In the genomic region with DNA sequence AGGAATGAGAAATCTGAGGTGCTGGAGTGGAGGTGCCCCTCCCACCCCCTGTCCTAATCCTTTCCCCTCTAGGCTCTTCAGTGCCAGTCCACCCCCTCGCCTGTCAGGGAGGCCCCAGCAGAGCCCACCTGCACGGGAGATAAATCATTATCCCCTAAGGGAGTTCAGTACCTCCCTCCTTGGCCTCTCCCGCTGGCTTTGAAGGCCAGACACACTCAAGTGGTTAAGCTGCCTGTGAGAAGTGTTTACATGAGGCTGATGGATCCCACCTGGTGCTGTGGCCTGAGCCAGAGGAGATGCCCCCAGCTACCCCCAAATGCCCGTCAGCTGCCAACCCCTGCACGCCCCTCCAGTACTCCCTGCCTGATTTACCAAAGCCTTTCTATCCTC, we compare ENCODE assay signal across 20 cellular contexts. TPM values are rescaled to one million over a fixed set of nuclear protein-coding genes. Genes with fewer than 3 reads are reported as not detected.
DNase-seq lines count a peak whose midpoint lies in the region; ATAC-seq and TF ChIP-seq lines count a peak whose summit lies in the region.
"Had no signal": no experiment of that assay in that cellular context is flagged by ENCODE, and none has a peak within 500 bp of the region (broad histone marks: within the 10 kb centered on the region; RNA-seq: fewer than 3 reads in every experiment).

No MANE protein-coding gene starts in this region.

- H3K36me3 ChIP-seq in HEK293 (ENCODE audit: control insufficient read depth in 2 of 2, insufficient read depth in 1 of 2, low read length in 2 of 2): no peaks in the 10 kb centered on the region
- no peaks in the 10 kb centered on the region for H3K36me3 ChIP-seq in neural progenitor cell
- H3K36me3 ChIP-seq: SJSA1 had no signal

- H3K9me3 ChIP-seq in HEK293 (ENCODE audit: control insufficient read depth, insufficient read depth, low read depth, low read length) (no peaks in the 10 kb centered on the region), neural progenitor cell (ENCODE audit: low read depth) (no peaks in the 10 kb centered on the region)
- H3K9me3 ChIP-seq: SJSA1 had no signal

- H3K4me1 Mint-ChIP-seq in neural progenitor cell: peaks cover 80% of the 10 kb centered on the region

- DNase-seq in DMS79 (lab: John Stamatoyannopoulos, UW) (peak; percentile 10), NCI-H524 treated with DMSO at 0.1 percent for 48 hours (lab: John Stamatoyannopoulos, UW) (peak; percentile 50), neural progenitor cell (ENCODE audit: low spot score) (peak; percentile 64), activated gamma-delta T cell (lab: John Stamatoyannopoulos, UW) (no peak), posterior cingulate gyrus (no peak), dedifferentiated amniotic fluid mesenchymal stem cell (ENCODE audit: extremely low spot score) (no peak)
- DNase-seq: CD4-positive, CD25-positive, alpha-beta regulatory T cell; DND-41; GOT3; NCI-H187; NCI-H2171; NCI-H446; NCI-H774 had no signal

- CTCF ChIA-PET in HEK293 (lab: Yijun Ruan, JAX): interaction anchor here (1.6 kb wide), 1 partner anchor 51 kb away, joined by 4 read pairs; no protein-coding TSS in a partner anchor

- H3K79me2 ChIP-seq in neural progenitor cell (ENCODE audit: low read depth): no peaks in the 10 kb centered on the region

- POLR2A ChIA-PET in HEK293 (lab: Yijun Ruan, JAX): no interaction called here

- peaks cover 12% of the 10 kb centered on the region for H3K36me3 Mint-ChIP-seq in neural progenitor cell
- H3K36me3 Mint-ChIP-seq: CD4-positive, CD25-positive, alpha-beta regulatory T cell had no signal

- no peak for ATAC-seq in GM21423 (IDR thresholded peaks at IDR 0.05; ENCODE audit: unreplicated experiment)
- ATAC-seq: HCT116, Right ventricle myocardium inferior had no signal

- no peak overlapping the region for H2AFZ ChIP-seq in neural progenitor cell (replicated peaks)

- intact Hi-C loops in posterior cingulate gyrus (cut with DNase I): no loop called here

- peak overlapping the region; percentile 46 for H3K4me3 Mint-ChIP-seq in neural progenitor cell
- H3K4me3 Mint-ChIP-seq: CD4-positive, CD25-positive, alpha-beta regulatory T cell; IgD-negative memory B cell had no signal

- no peak for TF ChIP-seq CTCF in HEK293 (tag by site-specific recombination; IDR thresholded peaks at IDR 0.05)
- TF ChIP-seq CTCF in neural progenitor cell (IDR thresholded peaks at IDR 0.05): no peak

- no peak overlapping the region for H3K27ac Mint-ChIP-seq in neural progenitor cell
- H3K27ac Mint-ChIP-seq: CD4-positive, CD25-positive, alpha-beta regulatory T cell had no signal

- no peaks in the 10 kb centered on the region for H3K4me1 ChIP-seq in HEK293 (ENCODE audit: control insufficient read depth, insufficient read depth, low read length)
- H3K4me1 ChIP-seq in neural progenitor cell: peaks cover 69% of the 10 kb centered on the region

- H3K27ac ChIP-seq in HEK293 (ENCODE audit: extremely low read depth, low read depth, low read length) (no peak overlapping the region), neural progenitor cell (no peak overlapping the region)
- H3K27ac ChIP-seq: SJSA1 had no signal

- no peak overlapping the region for H3K4me3 ChIP-seq in HEK293 (ENCODE audit: low read depth, low read length)
- H3K4me3 ChIP-seq in neural progenitor cell: no peak overlapping the region
- H3K4me3 ChIP-seq: SJSA1 had no signal

- no peak overlapping the region for H3K9ac ChIP-seq in neural progenitor cell

- peaks cover 62% of the 10 kb centered on the region for H3F3A ChIP-seq in neural progenitor cell (ENCODE audit: low read depth)

- H3K27me3 ChIP-seq in neural progenitor cell: peaks cover 100% of the 10 kb centered on the region

- peak overlapping the region; percentile 67 for H3K4me2 ChIP-seq in neural progenitor cell

- H3K27me3 Mint-ChIP-seq in neural progenitor cell (ENCODE audit: insufficient read depth, low read depth): peaks cover 49% of the 10 kb centered on the region

- H4K20me1 ChIP-seq in neural progenitor cell (ENCODE audit: low read depth): peaks cover 57% of the 10 kb centered on the region

- H3K9me3 Mint-ChIP-seq in neural progenitor cell: peaks cover 2% of the 10 kb centered on the region
- H3K9me3 Mint-ChIP-seq: IgD-negative memory B cell had no signal

TF ChIP-seq in HEK293, 187 proteins besides CTCF, POLR2A, EP300 and RAD21:
- TF ChIP-seq, protein P1, sequence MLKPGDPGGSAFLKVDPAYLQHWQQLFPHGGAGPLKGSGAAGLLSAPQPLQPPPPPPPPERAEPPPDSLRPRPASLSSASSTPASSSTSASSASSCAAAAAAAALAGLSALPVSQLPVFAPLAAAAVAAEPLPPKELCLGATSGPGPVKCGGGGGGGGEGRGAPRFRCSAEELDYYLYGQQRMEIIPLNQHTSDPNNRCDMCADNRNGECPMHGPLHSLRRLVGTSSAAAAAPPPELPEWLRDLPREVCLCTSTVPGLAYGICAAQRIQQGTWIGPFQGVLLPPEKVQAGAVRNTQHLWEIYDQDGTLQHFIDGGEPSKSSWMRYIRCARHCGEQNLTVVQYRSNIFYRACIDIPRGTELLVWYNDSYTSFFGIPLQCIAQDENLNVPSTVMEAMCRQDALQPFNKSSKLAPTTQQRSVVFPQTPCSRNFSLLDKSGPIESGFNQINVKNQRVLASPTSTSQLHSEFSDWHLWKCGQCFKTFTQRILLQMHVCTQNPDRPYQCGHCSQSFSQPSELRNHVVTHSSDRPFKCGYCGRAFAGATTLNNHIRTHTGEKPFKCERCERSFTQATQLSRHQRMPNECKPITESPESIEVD (tag by site-specific recombination; IDR thresholded peaks at IDR 0.05): no peak
- TF ChIP-seq GLIS1 (tag by site-specific recombination; IDR thresholded peaks at IDR 0.05) (peak; percentile 80), ZBTB1 (tag by site-specific recombination; IDR thresholded peaks at IDR 0.05) (no peak), ZIC2 (tag by site-specific recombination; IDR thresholded peaks at IDR 0.05) (peak; percentile 43; the same call in 1 of the 2 replicates), KLF9 (tag by site-specific recombination; IDR thresholded peaks at IDR 0.05; ENCODE audit: low read depth) (no peak)
- TF ChIP-seq, protein P2, sequence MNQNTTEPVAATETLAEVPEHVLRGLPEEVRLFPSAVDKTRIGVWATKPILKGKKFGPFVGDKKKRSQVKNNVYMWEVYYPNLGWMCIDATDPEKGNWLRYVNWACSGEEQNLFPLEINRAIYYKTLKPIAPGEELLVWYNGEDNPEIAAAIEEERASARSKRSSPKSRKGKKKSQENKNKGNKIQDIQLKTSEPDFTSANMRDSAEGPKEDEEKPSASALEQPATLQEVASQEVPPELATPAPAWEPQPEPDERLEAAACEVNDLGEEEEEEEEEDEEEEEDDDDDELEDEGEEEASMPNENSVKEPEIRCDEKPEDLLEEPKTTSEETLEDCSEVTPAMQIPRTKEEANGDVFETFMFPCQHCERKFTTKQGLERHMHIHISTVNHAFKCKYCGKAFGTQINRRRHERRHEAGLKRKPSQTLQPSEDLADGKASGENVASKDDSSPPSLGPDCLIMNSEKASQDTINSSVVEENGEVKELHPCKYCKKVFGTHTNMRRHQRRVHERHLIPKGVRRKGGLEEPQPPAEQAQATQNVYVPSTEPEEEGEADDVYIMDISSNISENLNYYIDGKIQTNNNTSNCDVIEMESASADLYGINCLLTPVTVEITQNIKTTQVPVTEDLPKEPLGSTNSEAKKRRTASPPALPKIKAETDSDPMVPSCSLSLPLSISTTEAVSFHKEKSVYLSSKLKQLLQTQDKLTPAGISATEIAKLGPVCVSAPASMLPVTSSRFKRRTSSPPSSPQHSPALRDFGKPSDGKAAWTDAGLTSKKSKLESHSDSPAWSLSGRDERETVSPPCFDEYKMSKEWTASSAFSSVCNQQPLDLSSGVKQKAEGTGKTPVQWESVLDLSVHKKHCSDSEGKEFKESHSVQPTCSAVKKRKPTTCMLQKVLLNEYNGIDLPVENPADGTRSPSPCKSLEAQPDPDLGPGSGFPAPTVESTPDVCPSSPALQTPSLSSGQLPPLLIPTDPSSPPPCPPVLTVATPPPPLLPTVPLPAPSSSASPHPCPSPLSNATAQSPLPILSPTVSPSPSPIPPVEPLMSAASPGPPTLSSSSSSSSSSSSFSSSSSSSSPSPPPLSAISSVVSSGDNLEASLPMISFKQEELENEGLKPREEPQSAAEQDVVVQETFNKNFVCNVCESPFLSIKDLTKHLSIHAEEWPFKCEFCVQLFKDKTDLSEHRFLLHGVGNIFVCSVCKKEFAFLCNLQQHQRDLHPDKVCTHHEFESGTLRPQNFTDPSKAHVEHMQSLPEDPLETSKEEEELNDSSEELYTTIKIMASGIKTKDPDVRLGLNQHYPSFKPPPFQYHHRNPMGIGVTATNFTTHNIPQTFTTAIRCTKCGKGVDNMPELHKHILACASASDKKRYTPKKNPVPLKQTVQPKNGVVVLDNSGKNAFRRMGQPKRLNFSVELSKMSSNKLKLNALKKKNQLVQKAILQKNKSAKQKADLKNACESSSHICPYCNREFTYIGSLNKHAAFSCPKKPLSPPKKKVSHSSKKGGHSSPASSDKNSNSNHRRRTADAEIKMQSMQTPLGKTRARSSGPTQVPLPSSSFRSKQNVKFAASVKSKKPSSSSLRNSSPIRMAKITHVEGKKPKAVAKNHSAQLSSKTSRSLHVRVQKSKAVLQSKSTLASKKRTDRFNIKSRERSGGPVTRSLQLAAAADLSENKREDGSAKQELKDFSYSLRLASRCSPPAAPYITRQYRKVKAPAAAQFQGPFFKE (tag by site-specific recombination; IDR thresholded peaks at IDR 0.05; ENCODE audit: borderline replicate concordance): no peak
- TF ChIP-seq, protein P3, sequence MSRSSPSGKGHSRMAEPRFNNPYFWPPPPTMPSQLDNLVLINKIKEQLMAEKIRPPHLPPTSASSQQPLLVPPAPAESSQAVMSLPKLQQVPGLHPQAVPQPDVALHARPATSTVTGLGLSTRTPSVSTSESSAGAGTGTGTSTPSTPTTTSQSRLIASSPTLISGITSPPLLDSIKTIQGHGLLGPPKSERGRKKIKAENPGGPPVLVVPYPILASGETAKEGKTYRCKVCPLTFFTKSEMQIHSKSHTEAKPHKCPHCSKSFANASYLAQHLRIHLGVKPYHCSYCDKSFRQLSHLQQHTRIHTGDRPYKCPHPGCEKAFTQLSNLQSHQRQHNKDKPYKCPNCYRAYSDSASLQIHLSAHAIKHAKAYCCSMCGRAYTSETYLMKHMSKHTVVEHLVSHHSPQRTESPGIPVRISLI (tag by site-specific recombination; IDR thresholded peaks at IDR 0.05): no peak

RNA-seq across cellular contexts. Expression of a gene that starts 3.7 kb away (rescaled TPM):
- 0.67 and 0.93 TPM in 2 replicates for total RNA-seq in neural progenitor cell (ENCODE audit: low replicate concordance)
- total RNA-seq: CD4-positive, CD25-positive, alpha-beta regulatory T cell; Right ventricle myocardium inferior; SJSA1; T-helper 1 cell treated with Interleukin-12 subunit alpha and Interleukin-12 subunit beta and Interleukin-4 antibody, amounts not matched to agents 30 ng/mL and 1 ng/mL, for 36 hours had no signal

RNA-seq across cellular contexts. Expression of a gene that starts 35.3 kb away (rescaled TPM):
- total RNA-seq in neural progenitor cell (ENCODE audit: low replicate concordance): 48.9 and 67.1 TPM in 2 replicates

Comparison
In these comparisons a context has a peak if more than half of its experiments do, and no peak if none do; other contexts are left out.
1. DNase-seq: peak in DMS79 (single experiment), NCI-H524 treated with DMSO at 0.1 percent for 48 hours (single experiment) and neural progenitor cell (single experiment); none in activated gamma-delta T cell (single experiment), posterior cingulate gyrus (0 of 10) and dedifferentiated amniotic fluid mesenchymal stem cell (single experiment).